7 cellular contexts compared by ENCODE assay signal in genomic region chr2:72770879-72771461, GRCh38. TPM values are rescaled to one million over a fixed set of nuclear protein-coding genes. Genes with fewer than 3 reads are reported as not detected.
A peak's percentile ranks its signal among the peaks of the same experiment; 100 is the strongest.
DNase-seq lines count a peak whose midpoint lies in the region; ATAC-seq and TF ChIP-seq lines count a peak whose summit lies in the region.

No MANE protein-coding gene starts in this region.

- no peak overlapping the region for H3K27ac ChIP-seq in endodermal cell (ENCODE audit: low read depth, low read length)

- H3K9me3 Mint-ChIP-seq in endodermal cell = no peaks in the 10 kb centered on the region

- H3K9ac ChIP-seq in endodermal cell (ENCODE audit: extremely low read depth, low read length, poor library complexity, severe bottlenecking) = no peak overlapping the region

- H3K4me1 Mint-ChIP-seq in endodermal cell = peaks cover 20% of the 10 kb centered on the region

- no peak overlapping the region for H3K4me3 ChIP-seq in endodermal cell (ENCODE audit: low read length)

- peak; percentile 75 for ATAC-seq in HG03095 (IDR thresholded peaks at IDR 0.05; ENCODE audit: unreplicated experiment)
- no peak for ATAC-seq in stimulated activated naive CD8-positive, alpha-beta T cell treated with anti-CD3 and anti-CD28 coated beads, Interleukin-15, Interleukin-2, amounts not matched to agents 100 U/mL and 50 U/mL, for 24 hours

- DNase-seq in GM10266 (ENCODE audit: extremely low spot score) (peak; percentile 62), NCI-H460 (ENCODE audit: extremely low read depth, low read depth) (peak; percentile 78), endodermal cell (peak; percentile 74), middle frontal gyrus (ENCODE audit: extremely low spot score, low spot score) (peak; percentile 78)
- DNase-seq in activated CD4-positive, CD25-positive, alpha-beta regulatory T cell treated with anti-CD3 and anti-CD28 coated beads, Interleukin-2, amount 50 U/mL, for 72 hours = peak; percentile 34
- DNase-seq in stimulated activated naive CD8-positive, alpha-beta T cell treated with anti-CD3 and anti-CD28 coated beads, Interleukin-15, Interleukin-2, amounts not matched to agents 100 U/mL and 50 U/mL, for 24 hours = peak; percentile 57

- TF ChIP-seq CTCF in GM10266 (IDR thresholded peaks at IDR 0.05; ENCODE audit: control insufficient read depth, insufficient read depth, low read depth, missing control alignments) = peak; percentile 83
- peak; percentile 93 for TF ChIP-seq CTCF in endodermal cell (conservative IDR thresholded peaks at IDR 0.05)

- H3K4me3 Mint-ChIP-seq in endodermal cell = no peak overlapping the region

- 0% methylated on average over 1 of the region's 2 CpGs; no CpG with 5 or more reads in 1 of the 2 experiments for WGBS in endodermal cell (ENCODE audit: insufficient coverage in 1 of 2, insufficient read length in 1 of 2), 2 experiments

- H3K27me3 ChIP-seq in endodermal cell (ENCODE audit: control insufficient read depth, insufficient read depth, low read length, poor library complexity, severe bottlenecking) = no peaks in the 10 kb centered on the region

- no peaks in the 10 kb centered on the region for H3K4me1 ChIP-seq in endodermal cell (ENCODE audit: control insufficient read depth, insufficient read depth, low read length)

- H3K9me3 ChIP-seq in endodermal cell (ENCODE audit: control insufficient read depth, low read length) = no peaks in the 10 kb centered on the region

- H3K36me3 Mint-ChIP-seq in endodermal cell (ENCODE audit: low read depth) = peaks cover 7% of the 10 kb centered on the region

- no peak overlapping the region for H3K27ac Mint-ChIP-seq in endodermal cell

- no peaks in the 10 kb centered on the region for H3K27me3 Mint-ChIP-seq in endodermal cell (ENCODE audit: insufficient read depth)

- peaks cover 5% of the 10 kb centered on the region for H3K36me3 ChIP-seq in endodermal cell (ENCODE audit: control insufficient read depth, insufficient read depth, low read length)

RNA-seq across cellular contexts. Expression of gene EXOC6B, which starts 54.9 kb away (rescaled TPM):
- 7.2 and 8.4 TPM in 2 replicates for total RNA-seq in NCI-H460 (2014; rRNA removed; shearing (Covaris generic))
- 5.7 and 8.9 TPM in 2 replicates for polyA plus RNA-seq in NCI-H460 (2014; cell fraction: nucleus; rRNA removed)
- 10 to 100 TPM; 51.3 to 68.9 TPM for total RNA-seq in endodermal cell
- 19.8 TPM for polyA plus RNA-seq in endodermal cell (2013, experiment 1 of 2)
- 18.6 TPM for polyA plus RNA-seq in endodermal cell (2013, experiment 2 of 2)
